1 cellular context compared by ENCODE assay signal in the genomic region with DNA sequence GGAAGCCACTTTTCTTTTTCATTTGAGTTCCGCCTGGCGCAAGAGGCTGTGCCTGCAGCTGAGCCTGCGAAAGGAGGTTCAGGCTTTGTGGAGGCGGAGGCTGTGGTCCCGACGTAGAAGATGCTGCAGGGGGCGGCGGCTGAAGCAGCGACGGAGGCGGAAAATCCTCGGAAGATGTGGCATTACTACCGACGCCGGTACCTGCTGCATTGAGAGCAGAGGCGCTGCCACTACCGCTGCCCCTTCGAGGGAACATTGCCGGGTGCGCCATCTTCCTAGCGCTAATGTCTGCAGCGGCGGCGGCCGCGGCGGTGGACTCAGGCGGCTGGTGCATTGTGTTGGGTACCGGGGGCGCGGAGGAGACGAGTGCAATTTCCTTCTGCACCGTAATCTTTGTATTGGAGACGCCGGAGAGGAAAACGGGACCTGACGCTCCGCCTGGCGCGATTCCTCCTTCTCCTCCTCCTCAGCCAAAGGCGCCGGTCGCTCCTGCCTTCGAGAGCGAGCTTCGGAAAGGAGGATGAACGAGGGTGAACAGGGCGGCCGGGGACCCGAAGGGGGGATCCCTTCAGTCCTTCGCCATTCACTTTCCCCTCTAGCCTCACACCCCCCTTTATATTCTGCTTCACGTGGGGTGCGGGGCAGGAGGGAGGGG.
TF ChIP-seq lines count a peak whose summit lies in the region.

A gene (minus strand): TSS at position 590 of the 655 bp plus-strand sequence. CDS start 256 bp downstream, at position 334.

TF ChIP-seq in H1, 55 proteins besides CTCF, POLR2A, EP300 and RAD21 (continued from another document):
- TF ChIP-seq EGR1 (IDR thresholded peaks at IDR 0.05; ENCODE audit: borderline replicate concordance, low read depth, low read length) (no peak), JUND (IDR thresholded peaks at IDR 0.05; ENCODE audit: low read length) (no peak), ZNF274 (IDR thresholded peaks at IDR 0.05; ENCODE audit: borderline replicate concordance, extremely low read depth, low read length) (no peak), ASH2L (IDR thresholded peaks at IDR 0.05; ENCODE audit: low read length) (peak; percentile 74), NANOG (IDR thresholded peaks at IDR 0.05; ENCODE audit: insufficient read depth, low read depth, low read length, poor library complexity, severe bottlenecking) (no peak), CBX5 (IDR thresholded peaks at IDR 0.05; ENCODE audit: low read depth, low read length) (no peak), SP4 (IDR thresholded peaks at IDR 0.05; ENCODE audit: low read length) (no peak), TAF7 (optimal IDR thresholded peaks at IDR 0.05; ENCODE audit: borderline replicate concordance, low read depth, low read length) (no peak), RXRA (IDR thresholded peaks at IDR 0.05; ENCODE audit: insufficient read depth, low read depth, low read length) (no peak), POU5F1 (IDR thresholded peaks at IDR 0.05; ENCODE audit: low read depth, low read length) (no peak), BRCA1 (IDR thresholded peaks at IDR 0.05; ENCODE audit: low read depth, low read length) (no peak), EZH2 (IDR thresholded peaks at IDR 0.05; ENCODE audit: low read depth, low read length, severe bottlenecking) (no peak)
TF ChIP-seq in H1: peak in this region for 6.
